In the genomic region with DNA sequence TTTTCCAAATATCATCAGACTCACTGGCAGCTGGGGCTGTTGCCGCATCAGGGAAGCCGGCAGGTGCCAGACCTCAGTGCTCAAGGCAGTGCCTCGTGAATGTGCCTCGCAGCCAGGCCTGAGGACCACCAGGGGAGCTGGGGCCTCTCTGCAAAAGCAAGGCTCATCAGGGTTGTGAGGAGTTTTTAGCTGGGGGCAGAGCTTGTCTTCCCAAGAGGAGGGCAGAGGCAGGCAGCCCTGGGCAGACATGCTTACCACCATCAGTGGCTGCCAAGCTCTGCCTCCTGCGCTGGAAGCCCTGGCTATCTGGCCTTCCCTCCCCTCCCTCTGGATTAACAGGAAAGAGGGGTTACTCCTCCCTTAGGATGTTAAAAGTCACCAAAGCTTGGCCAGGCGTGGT, we compare ENCODE assay signal across 11 cellular contexts.
"Had no signal": no experiment of that assay in that cellular context is flagged by ENCODE, and none has a peak within 500 bp of the region (broad histone marks: within the 10 kb centered on the region; RNA-seq: fewer than 3 reads in every experiment).

No MANE protein-coding gene starts in this region.

- H3K4me3 ChIP-seq: adrenal gland, dorsolateral prefrontal cortex, left ventricle myocardium inferior, mucosa of descending colon, psoas muscle, right lobe of liver, spleen, uterus had no signal

- DNase-seq: activated CD4-positive, CD25-positive, alpha-beta regulatory T cell treated with anti-CD3 and anti-CD28 coated beads, Interleukin-2, amount 50 U/mL, for 72 hours; dorsolateral prefrontal cortex; erythroblast; left ventricle myocardium inferior; mucosa of descending colon; naive thymus-derived CD4-positive, alpha-beta T cell; psoas muscle; right lobe of liver; spleen; uterus had no signal

- H3K27ac ChIP-seq: adrenal gland, left ventricle myocardium inferior, psoas muscle, right lobe of liver, uterus had no signal

- H3K36me3 ChIP-seq: adrenal gland, left ventricle myocardium inferior, right lobe of liver, spleen, uterus had no signal

- H3K27me3 ChIP-seq: adrenal gland, dorsolateral prefrontal cortex, right lobe of liver, uterus had no signal

- H3K4me1 ChIP-seq: adrenal gland, left ventricle myocardium inferior, right lobe of liver, uterus had no signal

- H3K9me3 ChIP-seq: adrenal gland, left ventricle myocardium inferior, mucosa of descending colon, psoas muscle, right lobe of liver, spleen, uterus had no signal
